11 cellular contexts compared by ENCODE assay signal in genomic region chr7:140698477-140698876, GRCh38. TPM values are rescaled to one million over a fixed set of nuclear protein-coding genes. Genes with fewer than 3 reads are reported as not detected.
A peak's percentile ranks its signal among the peaks of the same experiment; 100 is the strongest.
DNase-seq lines count a peak whose midpoint lies in the region; ATAC-seq and TF ChIP-seq lines count a peak whose summit lies in the region.
"Had no signal": no experiment of that assay in that cellular context is flagged by ENCODE, and none has a peak within 500 bp of the region (broad histone marks: within the 10 kb centered on the region; RNA-seq: fewer than 3 reads in every experiment).

No MANE protein-coding gene starts in this region.

- POLR2A ChIA-PET in activated CD8-positive, alpha-beta T cell treated with anti-CD3 and anti-CD28 coated beads, Interleukin-2, amount 10 ng/mL, durations not matched to agents 7 days and 5 days (lab: Charles Lee) = interaction anchor here (1.2 kb wide), 1 partner anchor 315 kb away, joined by 4 read pairs; no protein-coding TSS in a partner anchor

- DNase-seq in DMS79 treated with DMSO at 0.1 percent for 48 hours (lab: John Stamatoyannopoulos, UW) (peak; percentile 23), kidney tubule cell (ENCODE audit: low spot score) (peak; percentile 30), GM20000 (ENCODE audit: low spot score) (no peak)
- no peak for DNase-seq in activated CD8-positive, alpha-beta T cell treated with anti-CD3 and anti-CD28 coated beads, Interleukin-2, amount 10 ng/mL, durations not matched to agents 7 days and 5 days
- DNase-seq: EL, erythroblast had no signal

- H4K20me1 ChIP-seq in BLaER1 = peaks cover 63% of the 10 kb centered on the region

- CTCF ChIA-PET in activated CD8-positive, alpha-beta T cell treated with anti-CD3 and anti-CD28 coated beads, Interleukin-2, amount 10 ng/mL, durations not matched to agents 7 days and 5 days (lab: Charles Lee) = interaction anchor here (1.0 kb wide), 1 partner anchor 23 kb away, joined by 3 read pairs; no protein-coding TSS in a partner anchor

- H3K4me3 ChIP-seq in BLaER1 = no peak overlapping the region

- no peaks in the 10 kb centered on the region for H3K9me3 Mint-ChIP-seq in activated CD8-positive, alpha-beta T cell treated with anti-CD3 and anti-CD28 coated beads, Interleukin-2, amount 10 ng/mL, durations not matched to agents 7 days and 5 days (ENCODE audit: insufficient read depth)

- peaks cover 42% of the 10 kb centered on the region for H3K36me3 ChIP-seq in BLaER1
- H3K36me3 ChIP-seq: adrenal gland had no signal

- H3K27me3 Mint-ChIP-seq in activated CD8-positive, alpha-beta T cell treated with anti-CD3 and anti-CD28 coated beads, Interleukin-2, amount 10 ng/mL, durations not matched to agents 7 days and 5 days (ENCODE audit: low read depth) = no peaks in the 10 kb centered on the region

- peak overlapping the region; percentile 91; the same call in 1 of the 2 replicates for H3K9ac ChIP-seq in BLaER1

- peaks cover 23% of the 10 kb centered on the region for H3K36me3 Mint-ChIP-seq in activated CD8-positive, alpha-beta T cell treated with anti-CD3 and anti-CD28 coated beads, Interleukin-2, amount 10 ng/mL, durations not matched to agents 7 days and 5 days (ENCODE audit: low read depth)

- peaks cover 19% of the 10 kb centered on the region for H3K4me1 ChIP-seq in BLaER1

- H3K27me3 ChIP-seq in BLaER1 = no peaks in the 10 kb centered on the region
- H3K27me3 ChIP-seq: adrenal gland had no signal

- H3K4me2 ChIP-seq in BLaER1 = peak overlapping the region; percentile 93

- no peak for ATAC-seq in activated CD8-positive, alpha-beta T cell treated with anti-CD3 and anti-CD28 coated beads, Interleukin-2, amount 10 ng/mL, durations not matched to agents 7 days and 5 days
- ATAC-seq in GM18520 (IDR thresholded peaks at IDR 0.05; ENCODE audit: unreplicated experiment) (no peak), HG02610 (IDR thresholded peaks at IDR 0.05; ENCODE audit: unreplicated experiment) (no peak), HG02973 (IDR thresholded peaks at IDR 0.05; ENCODE audit: unreplicated experiment) (no peak)

- peak overlapping the region; percentile 90 for H3K4me3 Mint-ChIP-seq in activated CD8-positive, alpha-beta T cell treated with anti-CD3 and anti-CD28 coated beads, Interleukin-2, amount 10 ng/mL, durations not matched to agents 7 days and 5 days

- no peaks in the 10 kb centered on the region for H3K9me3 ChIP-seq in BLaER1
- H3K9me3 ChIP-seq: adrenal gland had no signal

- H3K27ac ChIP-seq in BLaER1 = no peak overlapping the region
- H3K27ac ChIP-seq: adrenal gland had no signal

- TF ChIP-seq CTCF in GM20000 (IDR thresholded peaks at IDR 0.05; ENCODE audit: extremely low read depth, missing control alignments) = no peak

- peak overlapping the region; percentile 96 for H3K27ac Mint-ChIP-seq in activated CD8-positive, alpha-beta T cell treated with anti-CD3 and anti-CD28 coated beads, Interleukin-2, amount 10 ng/mL, durations not matched to agents 7 days and 5 days

- peaks cover 29% of the 10 kb centered on the region for H3K4me1 Mint-ChIP-seq in activated CD8-positive, alpha-beta T cell treated with anti-CD3 and anti-CD28 coated beads, Interleukin-2, amount 10 ng/mL, durations not matched to agents 7 days and 5 days (ENCODE audit: low read depth)

RNA-seq across cellular contexts. Expression of gene NDUFB2, which starts 2.0 kb away (rescaled TPM):
- total RNA-seq in activated CD8-positive, alpha-beta T cell treated with anti-CD3 and anti-CD28 coated beads, Interleukin-2, amount 10 ng/mL, durations not matched to agents 7 days and 5 days = 100 to 1,000 TPM; 213 to 221 TPM

RNA-seq across cellular contexts. Expression of gene ADCK2, which starts 25.7 kb away (rescaled TPM):
- 10 to 100 TPM; 20.6 to 20.8 TPM for total RNA-seq in activated CD8-positive, alpha-beta T cell treated with anti-CD3 and anti-CD28 coated beads, Interleukin-2, amount 10 ng/mL, durations not matched to agents 7 days and 5 days

RNA-seq across cellular contexts. Expression of gene DENND2A, which starts 57.9 kb away (rescaled TPM):
- total RNA-seq in activated CD8-positive, alpha-beta T cell treated with anti-CD3 and anti-CD28 coated beads, Interleukin-2, amount 10 ng/mL, durations not matched to agents 7 days and 5 days = not detected

Comparison
In these comparisons a context has a peak if more than half of its experiments do, and no peak if none do; other contexts are left out.
1. DNase-seq: peak in DMS79 treated with DMSO at 0.1 percent for 48 hours (single experiment) and kidney tubule cell (single experiment); none in activated CD8-positive, alpha-beta T cell treated with anti-CD3 and anti-CD28 coated beads, Interleukin-2, amount 10 ng/mL, durations not matched to agents 7 days and 5 days (single experiment) and GM20000 (single experiment).